Comparison of ENCODE assay signal across 1 cellular context in the genomic region with DNA sequence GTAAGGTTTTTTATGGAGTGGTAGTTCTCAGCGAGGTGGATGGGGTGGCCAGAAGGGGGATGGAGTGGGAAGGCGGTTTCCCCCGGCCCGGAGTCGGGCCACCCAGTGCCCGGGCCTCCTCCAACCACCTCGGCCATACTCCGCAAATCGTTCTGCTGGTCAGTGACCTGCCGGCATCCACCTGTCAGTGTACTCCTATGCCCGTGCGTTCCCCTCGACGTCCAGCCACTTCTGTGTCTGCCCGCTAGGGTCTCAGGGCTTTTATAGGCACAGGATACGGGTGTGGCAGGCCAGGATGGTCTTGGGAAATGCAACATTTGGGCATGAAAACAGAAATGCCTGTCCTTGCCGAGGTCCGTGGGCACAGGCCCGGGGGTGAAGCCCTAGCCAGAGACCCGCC.
TF ChIP-seq lines count a peak whose summit lies in the region.

No MANE protein-coding gene starts in this region.

TF ChIP-seq in GM23338, 12 proteins besides CTCF, POLR2A, EP300 and RAD21 (continued from another document):
- no peak for TF ChIP-seq ZNF462 (CRISPR knock-in tag; IDR thresholded peaks at IDR 0.05)
- no peak for TF ChIP-seq ETS1 (IDR thresholded peaks at IDR 0.05)
- TF ChIP-seq, protein P1, sequence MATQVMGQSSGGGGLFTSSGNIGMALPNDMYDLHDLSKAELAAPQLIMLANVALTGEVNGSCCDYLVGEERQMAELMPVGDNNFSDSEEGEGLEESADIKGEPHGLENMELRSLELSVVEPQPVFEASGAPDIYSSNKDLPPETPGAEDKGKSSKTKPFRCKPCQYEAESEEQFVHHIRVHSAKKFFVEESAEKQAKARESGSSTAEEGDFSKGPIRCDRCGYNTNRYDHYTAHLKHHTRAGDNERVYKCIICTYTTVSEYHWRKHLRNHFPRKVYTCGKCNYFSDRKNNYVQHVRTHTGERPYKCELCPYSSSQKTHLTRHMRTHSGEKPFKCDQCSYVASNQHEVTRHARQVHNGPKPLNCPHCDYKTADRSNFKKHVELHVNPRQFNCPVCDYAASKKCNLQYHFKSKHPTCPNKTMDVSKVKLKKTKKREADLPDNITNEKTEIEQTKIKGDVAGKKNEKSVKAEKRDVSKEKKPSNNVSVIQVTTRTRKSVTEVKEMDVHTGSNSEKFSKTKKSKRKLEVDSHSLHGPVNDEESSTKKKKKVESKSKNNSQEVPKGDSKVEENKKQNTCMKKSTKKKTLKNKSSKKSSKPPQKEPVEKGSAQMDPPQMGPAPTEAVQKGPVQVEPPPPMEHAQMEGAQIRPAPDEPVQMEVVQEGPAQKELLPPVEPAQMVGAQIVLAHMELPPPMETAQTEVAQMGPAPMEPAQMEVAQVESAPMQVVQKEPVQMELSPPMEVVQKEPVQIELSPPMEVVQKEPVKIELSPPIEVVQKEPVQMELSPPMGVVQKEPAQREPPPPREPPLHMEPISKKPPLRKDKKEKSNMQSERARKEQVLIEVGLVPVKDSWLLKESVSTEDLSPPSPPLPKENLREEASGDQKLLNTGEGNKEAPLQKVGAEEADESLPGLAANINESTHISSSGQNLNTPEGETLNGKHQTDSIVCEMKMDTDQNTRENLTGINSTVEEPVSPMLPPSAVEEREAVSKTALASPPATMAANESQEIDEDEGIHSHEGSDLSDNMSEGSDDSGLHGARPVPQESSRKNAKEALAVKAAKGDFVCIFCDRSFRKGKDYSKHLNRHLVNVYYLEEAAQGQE (IDR thresholded peaks at IDR 0.05; ENCODE audit: unreplicated experiment) = no peak
- no peak for TF ChIP-seq JUNB (IDR thresholded peaks at IDR 0.05; ENCODE audit: unreplicated experiment)
- TF ChIP-seq CREB1 (CRISPR knock-in tag; IDR thresholded peaks at IDR 0.05; ENCODE audit: low read depth) = no peak
- no peak for TF ChIP-seq STAT1 (IDR thresholded peaks at IDR 0.05; ENCODE audit: unreplicated experiment)
- no peak for TF ChIP-seq EZH2phosphoT487 (IDR thresholded peaks at IDR 0.05; ENCODE audit: unreplicated experiment)
